ENCODE assay signal across 9 cellular contexts in the genomic region with DNA sequence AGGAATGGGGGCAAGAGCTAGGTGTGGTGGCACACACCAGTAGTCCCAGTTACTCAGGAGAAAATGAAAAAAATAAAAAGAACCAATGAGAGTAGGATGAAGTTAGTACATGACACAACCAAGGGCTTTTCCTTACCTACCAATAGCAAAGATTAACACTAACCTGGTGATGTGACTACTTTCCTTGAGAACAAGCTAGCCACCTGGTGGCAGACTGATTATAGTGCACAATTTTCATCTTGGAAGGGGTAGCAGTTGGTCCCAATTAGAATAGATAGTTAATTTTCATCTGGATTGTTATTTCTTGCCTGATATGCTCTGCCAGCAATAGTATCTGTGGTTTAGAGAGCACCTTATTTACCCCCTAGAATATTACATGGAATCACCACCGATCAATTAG.
DNase-seq lines count a peak whose midpoint lies in the region; ATAC-seq and TF ChIP-seq lines count a peak whose summit lies in the region.
"Had no signal": no experiment of that assay in that cellular context is flagged by ENCODE, and none has a peak within 500 bp of the region (broad histone marks: within the 10 kb centered on the region; RNA-seq: fewer than 3 reads in every experiment).

No MANE protein-coding gene starts in this region.

- H3K4me3 Mint-ChIP-seq in WTC11: no peak overlapping the region
- H3K4me3 Mint-ChIP-seq: activated CD4-positive, alpha-beta T cell treated with anti-CD3 and anti-CD28 coated beads, Interleukin-2, amount 10 ng/mL, durations not matched to agents 24 days and 14 days had no signal

- peak; percentile 53 for ATAC-seq in HG03354 (IDR thresholded peaks at IDR 0.05; ENCODE audit: poor library complexity, severe bottlenecking, unreplicated experiment)
- ATAC-seq in WTC11: peak; percentile 85
- no peak for ATAC-seq in GM18519 (IDR thresholded peaks at IDR 0.05; ENCODE audit: low FRiP score, unreplicated experiment)
- ATAC-seq in HG02970 (IDR thresholded peaks at IDR 0.05; ENCODE audit: low FRiP score, unreplicated experiment): no peak

- no peak overlapping the region for H3K27ac ChIP-seq in osteoblast (ENCODE audit: low read depth, low read length)

- no peak overlapping the region for H3K27ac Mint-ChIP-seq in WTC11
- H3K27ac Mint-ChIP-seq: activated CD4-positive, alpha-beta T cell treated with anti-CD3 and anti-CD28 coated beads, Interleukin-2, amount 10 ng/mL, durations not matched to agents 24 days and 14 days had no signal

- H4K20me1 ChIP-seq in osteoblast (ENCODE audit: insufficient read depth, low read length): no peaks in the 10 kb centered on the region

- POLR2A ChIA-PET in WTC11 (lab: Charles Lee): no interaction called here

- H3K4me1 ChIP-seq in osteoblast (ENCODE audit: insufficient read depth, low read length): no peaks in the 10 kb centered on the region

- no peak overlapping the region for H3K4me3 ChIP-seq in osteoblast (ENCODE audit: insufficient read depth, low read length)

- H3K27me3 Mint-ChIP-seq in WTC11 (ENCODE audit: low read depth): no peaks in the 10 kb centered on the region
- H3K27me3 Mint-ChIP-seq: activated CD4-positive, alpha-beta T cell treated with anti-CD3 and anti-CD28 coated beads, Interleukin-2, amount 10 ng/mL, durations not matched to agents 24 days and 14 days had no signal

- H3K4me1 Mint-ChIP-seq in WTC11: peaks cover 8% of the 10 kb centered on the region
- H3K4me1 Mint-ChIP-seq: activated CD4-positive, alpha-beta T cell treated with anti-CD3 and anti-CD28 coated beads, Interleukin-2, amount 10 ng/mL, durations not matched to agents 24 days and 14 days had no signal

- H3K4me2 ChIP-seq in osteoblast (ENCODE audit: insufficient read depth, low read length): no peak overlapping the region

- no peaks in the 10 kb centered on the region for H3K27me3 ChIP-seq in osteoblast (ENCODE audit: insufficient read depth, low read length)

- H3K36me3 ChIP-seq in osteoblast (ENCODE audit: insufficient read depth, low read length): no peaks in the 10 kb centered on the region

- H3K9me3 ChIP-seq in osteoblast (ENCODE audit: low read depth, low read length): no peaks in the 10 kb centered on the region

- peaks cover 24% of the 10 kb centered on the region for H3K9me3 Mint-ChIP-seq in WTC11
- H3K9me3 Mint-ChIP-seq: activated CD4-positive, alpha-beta T cell treated with anti-CD3 and anti-CD28 coated beads, Interleukin-2, amount 10 ng/mL, durations not matched to agents 24 days and 14 days had no signal

- TF ChIP-seq CTCF in WTC11 (IDR thresholded peaks at IDR 0.05) (peak; percentile 65), osteoblast (IDR thresholded peaks at IDR 0.05; ENCODE audit: extremely low read depth, low read depth, low read length) (peak; percentile 35)

- no peaks in the 10 kb centered on the region for H3K79me2 ChIP-seq in osteoblast (ENCODE audit: insufficient read depth, low read length)

- H3K36me3 Mint-ChIP-seq in WTC11: peaks cover 4% of the 10 kb centered on the region; the same call in 1 of the 2 replicates

- no peak overlapping the region for H2AFZ ChIP-seq in osteoblast (ENCODE audit: low read length)

- peak in 2 of 3 experiments; percentile 9 to 55 for DNase-seq in NCI-H1417 (lab: John Stamatoyannopoulos, UW)
- DNase-seq in NCI-H1417 treated with DMSO at 0.1 percent for 48 hours (lab: John Stamatoyannopoulos, UW): no peak
- DNase-seq in WTC11 (ENCODE audit: low spot score): peak; percentile 12
- DNase-seq in osteoblast (ENCODE audit: insufficient read length, low spot score, missing footprints): peak; percentile 44
- DNase-seq in activated gamma-delta T cell (lab: John Stamatoyannopoulos, UW): no peak
- DNase-seq: activated CD4-positive, alpha-beta T cell treated with anti-CD3 and anti-CD28 coated beads, Interleukin-2, amount 10 ng/mL, durations not matched to agents 24 days and 14 days had no signal

- CTCF ChIA-PET in WTC11 (lab: Charles Lee): interaction anchor here (0.9 to 1.5 kb wide), 3 partner anchors 10 to 316 kb away, joined by 3 to 6 read pairs (median 3); no protein-coding TSS in a partner anchor

TF ChIP-seq in WTC11, 78 proteins besides CTCF, POLR2A, EP300 and RAD21 (continues in another document):
- TF ChIP-seq FOXP1 (CRISPR knock-in tag; IDR thresholded peaks at IDR 0.05; ENCODE audit: borderline replicate concordance) (no peak), SOX15 (CRISPR knock-in tag; IDR thresholded peaks at IDR 0.05) (no peak), RORB (CRISPR knock-in tag; IDR thresholded peaks at IDR 0.05) (no peak), SMAD3 (CRISPR knock-in tag; IDR thresholded peaks at IDR 0.05; ENCODE audit: borderline replicate concordance) (no peak), FOXK1 (CRISPR knock-in tag; IDR thresholded peaks at IDR 0.05) (no peak), ELF4 (CRISPR knock-in tag; IDR thresholded peaks at IDR 0.05; ENCODE audit: low read depth) (no peak), GABPB1 (CRISPR knock-in tag; IDR thresholded peaks at IDR 0.05) (no peak)
- TF ChIP-seq, protein P1, sequence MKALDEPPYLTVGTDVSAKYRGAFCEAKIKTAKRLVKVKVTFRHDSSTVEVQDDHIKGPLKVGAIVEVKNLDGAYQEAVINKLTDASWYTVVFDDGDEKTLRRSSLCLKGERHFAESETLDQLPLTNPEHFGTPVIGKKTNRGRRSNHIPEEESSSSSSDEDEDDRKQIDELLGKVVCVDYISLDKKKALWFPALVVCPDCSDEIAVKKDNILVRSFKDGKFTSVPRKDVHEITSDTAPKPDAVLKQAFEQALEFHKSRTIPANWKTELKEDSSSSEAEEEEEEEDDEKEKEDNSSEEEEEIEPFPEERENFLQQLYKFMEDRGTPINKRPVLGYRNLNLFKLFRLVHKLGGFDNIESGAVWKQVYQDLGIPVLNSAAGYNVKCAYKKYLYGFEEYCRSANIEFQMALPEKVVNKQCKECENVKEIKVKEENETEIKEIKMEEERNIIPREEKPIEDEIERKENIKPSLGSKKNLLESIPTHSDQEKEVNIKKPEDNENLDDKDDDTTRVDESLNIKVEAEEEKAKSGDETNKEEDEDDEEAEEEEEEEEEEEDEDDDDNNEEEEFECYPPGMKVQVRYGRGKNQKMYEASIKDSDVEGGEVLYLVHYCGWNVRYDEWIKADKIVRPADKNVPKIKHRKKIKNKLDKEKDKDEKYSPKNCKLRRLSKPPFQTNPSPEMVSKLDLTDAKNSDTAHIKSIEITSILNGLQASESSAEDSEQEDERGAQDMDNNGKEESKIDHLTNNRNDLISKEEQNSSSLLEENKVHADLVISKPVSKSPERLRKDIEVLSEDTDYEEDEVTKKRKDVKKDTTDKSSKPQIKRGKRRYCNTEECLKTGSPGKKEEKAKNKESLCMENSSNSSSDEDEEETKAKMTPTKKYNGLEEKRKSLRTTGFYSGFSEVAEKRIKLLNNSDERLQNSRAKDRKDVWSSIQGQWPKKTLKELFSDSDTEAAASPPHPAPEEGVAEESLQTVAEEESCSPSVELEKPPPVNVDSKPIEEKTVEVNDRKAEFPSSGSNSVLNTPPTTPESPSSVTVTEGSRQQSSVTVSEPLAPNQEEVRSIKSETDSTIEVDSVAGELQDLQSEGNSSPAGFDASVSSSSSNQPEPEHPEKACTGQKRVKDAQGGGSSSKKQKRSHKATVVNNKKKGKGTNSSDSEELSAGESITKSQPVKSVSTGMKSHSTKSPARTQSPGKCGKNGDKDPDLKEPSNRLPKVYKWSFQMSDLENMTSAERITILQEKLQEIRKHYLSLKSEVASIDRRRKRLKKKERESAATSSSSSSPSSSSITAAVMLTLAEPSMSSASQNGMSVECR (CRISPR knock-in tag; IDR thresholded peaks at IDR 0.05; ENCODE audit: borderline replicate concordance): no peak
- TF ChIP-seq, protein P2, sequence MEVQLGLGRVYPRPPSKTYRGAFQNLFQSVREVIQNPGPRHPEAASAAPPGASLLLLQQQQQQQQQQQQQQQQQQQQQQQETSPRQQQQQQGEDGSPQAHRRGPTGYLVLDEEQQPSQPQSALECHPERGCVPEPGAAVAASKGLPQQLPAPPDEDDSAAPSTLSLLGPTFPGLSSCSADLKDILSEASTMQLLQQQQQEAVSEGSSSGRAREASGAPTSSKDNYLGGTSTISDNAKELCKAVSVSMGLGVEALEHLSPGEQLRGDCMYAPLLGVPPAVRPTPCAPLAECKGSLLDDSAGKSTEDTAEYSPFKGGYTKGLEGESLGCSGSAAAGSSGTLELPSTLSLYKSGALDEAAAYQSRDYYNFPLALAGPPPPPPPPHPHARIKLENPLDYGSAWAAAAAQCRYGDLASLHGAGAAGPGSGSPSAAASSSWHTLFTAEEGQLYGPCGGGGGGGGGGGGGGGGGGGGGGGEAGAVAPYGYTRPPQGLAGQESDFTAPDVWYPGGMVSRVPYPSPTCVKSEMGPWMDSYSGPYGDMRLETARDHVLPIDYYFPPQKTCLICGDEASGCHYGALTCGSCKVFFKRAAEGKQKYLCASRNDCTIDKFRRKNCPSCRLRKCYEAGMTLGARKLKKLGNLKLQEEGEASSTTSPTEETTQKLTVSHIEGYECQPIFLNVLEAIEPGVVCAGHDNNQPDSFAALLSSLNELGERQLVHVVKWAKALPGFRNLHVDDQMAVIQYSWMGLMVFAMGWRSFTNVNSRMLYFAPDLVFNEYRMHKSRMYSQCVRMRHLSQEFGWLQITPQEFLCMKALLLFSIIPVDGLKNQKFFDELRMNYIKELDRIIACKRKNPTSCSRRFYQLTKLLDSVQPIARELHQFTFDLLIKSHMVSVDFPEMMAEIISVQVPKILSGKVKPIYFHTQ (CRISPR knock-in tag; IDR thresholded peaks at IDR 0.05): no peak
- TF ChIP-seq, protein P3, sequence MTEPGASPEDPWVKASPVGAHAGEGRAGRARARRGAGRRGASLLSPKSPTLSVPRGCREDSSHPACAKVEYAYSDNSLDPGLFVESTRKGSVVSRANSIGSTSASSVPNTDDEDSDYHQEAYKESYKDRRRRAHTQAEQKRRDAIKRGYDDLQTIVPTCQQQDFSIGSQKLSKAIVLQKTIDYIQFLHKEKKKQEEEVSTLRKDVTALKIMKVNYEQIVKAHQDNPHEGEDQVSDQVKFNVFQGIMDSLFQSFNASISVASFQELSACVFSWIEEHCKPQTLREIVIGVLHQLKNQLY (CRISPR knock-in tag; IDR thresholded peaks at IDR 0.05): no peak
- TF ChIP-seq, protein P4, sequence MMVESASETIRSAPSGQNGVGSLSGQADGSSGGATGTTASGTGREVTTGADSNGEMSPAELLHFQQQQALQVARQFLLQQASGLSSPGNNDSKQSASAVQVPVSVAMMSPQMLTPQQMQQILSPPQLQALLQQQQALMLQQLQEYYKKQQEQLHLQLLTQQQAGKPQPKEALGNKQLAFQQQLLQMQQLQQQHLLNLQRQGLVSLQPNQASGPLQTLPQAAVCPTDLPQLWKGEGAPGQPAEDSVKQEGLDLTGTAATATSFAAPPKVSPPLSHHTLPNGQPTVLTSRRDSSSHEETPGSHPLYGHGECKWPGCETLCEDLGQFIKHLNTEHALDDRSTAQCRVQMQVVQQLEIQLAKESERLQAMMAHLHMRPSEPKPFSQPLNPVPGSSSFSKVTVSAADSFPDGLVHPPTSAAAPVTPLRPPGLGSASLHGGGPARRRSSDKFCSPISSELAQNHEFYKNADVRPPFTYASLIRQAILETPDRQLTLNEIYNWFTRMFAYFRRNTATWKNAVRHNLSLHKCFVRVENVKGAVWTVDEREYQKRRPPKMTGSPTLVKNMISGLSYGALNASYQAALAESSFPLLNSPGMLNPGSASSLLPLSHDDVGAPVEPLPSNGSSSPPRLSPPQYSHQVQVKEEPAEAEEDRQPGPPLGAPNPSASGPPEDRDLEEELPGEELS (CRISPR knock-in tag; IDR thresholded peaks at IDR 0.05): no peak

Comparison
In these comparisons a context has a peak if more than half of its experiments do, and no peak if none do; other contexts are left out.
1. DNase-seq: peak in NCI-H1417 (2 of 3), WTC11 (single experiment) and osteoblast (single experiment); none in NCI-H1417 treated with DMSO at 0.1 percent for 48 hours (single experiment) and activated gamma-delta T cell (single experiment).
2. ATAC-seq: peak in HG03354 (single experiment) and WTC11 (single experiment); none in GM18519 (single experiment) and HG02970 (single experiment).